In genomic region chr4:53273726-53274125, GRCh38 we compare ENCODE assay signal across 1 cellular context.
TF ChIP-seq lines count a peak whose summit lies in the region.

No MANE protein-coding gene starts in this region.

TF ChIP-seq in WTC11, 78 proteins besides CTCF, POLR2A, EP300 and RAD21 (continued from another document):
- no peak for TF ChIP-seq ZBTB43 (CRISPR knock-in tag; IDR thresholded peaks at IDR 0.05)
- TF ChIP-seq STAT6 (CRISPR knock-in tag; conservative IDR thresholded peaks at IDR 0.05; ENCODE audit: low read depth), result no peak
- TF ChIP-seq NFYB (CRISPR knock-in tag; conservative IDR thresholded peaks at IDR 0.05; ENCODE audit: low read depth), result no peak
- no peak for TF ChIP-seq TEAD1 (CRISPR knock-in tag; IDR thresholded peaks at IDR 0.05)
